In the genomic region with DNA sequence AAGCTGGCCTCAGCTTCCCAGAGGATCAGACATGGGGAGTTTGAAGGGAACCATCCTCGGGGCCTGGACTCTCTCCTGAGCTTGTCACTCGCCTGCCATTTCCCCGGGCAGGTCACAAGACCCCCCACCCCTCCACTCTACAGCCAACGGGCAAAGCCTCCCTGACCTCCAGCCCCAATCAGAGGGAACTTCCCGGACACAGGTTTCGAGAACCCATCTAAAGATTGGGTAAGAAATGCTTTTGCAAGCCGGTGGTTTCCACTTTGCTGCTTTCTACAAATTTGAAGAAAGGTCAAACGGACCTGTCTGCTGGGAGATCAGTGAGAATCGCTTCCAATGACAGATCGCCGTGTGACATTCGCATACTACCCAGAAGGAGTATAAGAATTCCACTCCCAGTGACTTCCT, we compare ENCODE assay signal across 8 cellular contexts.
DNase-seq lines count a peak whose midpoint lies in the region; ATAC-seq and TF ChIP-seq lines count a peak whose summit lies in the region.

No MANE protein-coding gene starts in this region.

- H3K36me3 ChIP-seq in ascending aorta (no peaks in the 10 kb centered on the region), body of pancreas (replicated peaks in 1 of 2; ENCODE audit: insufficient read depth in 1 of 2, low read depth in 2 of 2) (no peaks in the 10 kb centered on the region)

- peak overlapping the region; percentile 10 to 46 for H3K4me3 ChIP-seq in ascending aorta
- H3K4me3 ChIP-seq in body of pancreas, result no peak overlapping the region

- 53 to 59% methylated on average over 12 of the region's 12 CpGs for WGBS in body of pancreas, 2 donors

- intact Hi-C loops in CD4-positive, alpha-beta T cell (cut with DNase I, micrococcal nuclease), result loop anchor here in 1 of 2 experiments (10.0 kb wide), 1 partner anchor 869 kb away; no protein-coding TSS in a partner anchor
- intact Hi-C loops in ascending aorta (cut with DNase I), result no loop called here
- intact Hi-C loops in body of pancreas (cut with DNase I), result loop anchor here (10.0 kb wide), 1 partner anchor 419 kb away; no protein-coding TSS in a partner anchor

- no peak overlapping the region for H3K27ac ChIP-seq in CD4-positive, alpha-beta T cell (ENCODE audit: low read depth, low read length)
- H3K27ac ChIP-seq in ascending aorta (peak overlapping the region; percentile 17 to 42), body of pancreas (no peak overlapping the region)

- H3K4me1 Mint-ChIP-seq in CD4-positive, alpha-beta T cell (ENCODE audit: low read depth), result peaks cover 24% of the 10 kb centered on the region

- CTCF ChIA-PET in CD4-positive, alpha-beta T cell (lab: Charles Lee), result no interaction called here

- peaks cover 0 to 16% of the 10 kb centered on the region in 2 donors for H3K4me1 ChIP-seq in ascending aorta
- H3K4me1 ChIP-seq in body of pancreas, result peaks cover 6% of the 10 kb centered on the region

- H3K36me3 Mint-ChIP-seq in CD4-positive, alpha-beta T cell (ENCODE audit: low read depth), result no peaks in the 10 kb centered on the region

- no peak for DNase-seq in CD4-positive, alpha-beta T cell
- DNase-seq in ascending aorta (ENCODE audit: low spot score in 2 of 2) (no peak), KG1 (lab: John Stamatoyannopoulos, UW) (no peak), NCI-H146 treated with DMSO at 0.1 percent for 48 hours (lab: John Stamatoyannopoulos, UW; ENCODE audit: unreplicated experiment) (no peak), body of pancreas (no peak)
- peak; percentile 35 for DNase-seq in stimulated activated naive CD8-positive, alpha-beta T cell treated with anti-CD3 and anti-CD28 coated beads, Interleukin-15, Interleukin-2, amounts not matched to agents 100 U/mL and 50 U/mL, for 24 hours

- no peaks in the 10 kb centered on the region for H3K9me3 ChIP-seq in CD4-positive, alpha-beta T cell (ENCODE audit: control insufficient read depth, low read length)
- no peaks in the 10 kb centered on the region for H3K9me3 ChIP-seq in ascending aorta
- H3K9me3 ChIP-seq in body of pancreas, result no peaks in the 10 kb centered on the region

- H3K4me3 Mint-ChIP-seq in CD4-positive, alpha-beta T cell, result peak overlapping the region; percentile 70

- TF ChIP-seq POLR2A in body of pancreas (IDR thresholded peaks at IDR 0.05), result no peak

- H3K27me3 Mint-ChIP-seq in CD4-positive, alpha-beta T cell, result peaks cover 10% of the 10 kb centered on the region

- no peak for TF ChIP-seq CTCF in CD4-positive, alpha-beta T cell (IDR thresholded peaks at IDR 0.05)
- TF ChIP-seq CTCF in ascending aorta (IDR thresholded peaks at IDR 0.05) (no peak), body of pancreas (IDR thresholded peaks at IDR 0.05) (no peak)

- POLR2A ChIA-PET in CD4-positive, alpha-beta T cell (lab: Charles Lee), result no interaction called here

- no peaks in the 10 kb centered on the region for H3K27me3 ChIP-seq in CD4-positive, alpha-beta T cell (ENCODE audit: control insufficient read depth, insufficient read depth, low read length)
- no peaks in the 10 kb centered on the region for H3K27me3 ChIP-seq in ascending aorta
- H3K27me3 ChIP-seq in body of pancreas, result no peaks in the 10 kb centered on the region

- H3K27ac Mint-ChIP-seq in CD4-positive, alpha-beta T cell, result no peak overlapping the region

- ATAC-seq in CD4-positive, alpha-beta T cell (ENCODE audit: poor library complexity), result no peak
- ATAC-seq in GM19372 (IDR thresholded peaks at IDR 0.05; ENCODE audit: low read depth, unreplicated experiment) (peak; percentile 32), HG03354 (IDR thresholded peaks at IDR 0.05; ENCODE audit: poor library complexity, severe bottlenecking, unreplicated experiment) (peak; percentile 46), body of pancreas (no peak)
- ATAC-seq in stimulated activated naive CD8-positive, alpha-beta T cell treated with anti-CD3 and anti-CD28 coated beads, Interleukin-15, Interleukin-2, amounts not matched to agents 100 U/mL and 50 U/mL, for 24 hours, result peak; percentile 1

- no peaks in the 10 kb centered on the region for H3K9me3 Mint-ChIP-seq in CD4-positive, alpha-beta T cell

Comparison
In these comparisons a context has a peak if more than half of its experiments do, and no peak if none do; other contexts are left out.
1. ATAC-seq: peak in GM19372 (single experiment), HG03354 (single experiment) and stimulated activated naive CD8-positive, alpha-beta T cell treated with anti-CD3 and anti-CD28 coated beads, Interleukin-15, Interleukin-2, amounts not matched to agents 100 U/mL and 50 U/mL, for 24 hours (single experiment); none in CD4-positive, alpha-beta T cell (single experiment) and body of pancreas (single experiment).
2. H3K27ac ChIP-seq: peak in ascending aorta (2 of 2); none in CD4-positive, alpha-beta T cell (single experiment) and body of pancreas (0 of 4).
3. H3K4me3 ChIP-seq: peak in ascending aorta (2 of 2); none in body of pancreas (0 of 2).